7 cellular contexts compared by ENCODE assay signal in genomic region chr12:64781374-64782029, GRCh38. TPM values are rescaled to one million over a fixed set of nuclear protein-coding genes. Genes with fewer than 3 reads are reported as not detected.
DNase-seq lines count a peak whose midpoint lies in the region; ATAC-seq and TF ChIP-seq lines count a peak whose summit lies in the region.

No MANE protein-coding gene starts in this region.

- intact Hi-C loops in sciatic nerve (cut with DNase I) = no loop called here

- no peak for DNase-seq in activated naive CD8-positive, alpha-beta T cell treated with anti-CD3 and anti-CD28 coated beads, Interleukin-2, amount 10 ng/mL, durations not matched to agents 7 days and 5 days
- no peak for DNase-seq in left lobe of liver (ENCODE audit: low spot score)
- no peak for DNase-seq in thoracic aorta (ENCODE audit: low spot score)
- DNase-seq in sciatic nerve (ENCODE audit: low spot score) = no peak
- DNase-seq in dedifferentiated amniotic fluid mesenchymal stem cell (ENCODE audit: extremely low spot score) = no peak

- H3K27me3 ChIP-seq in HUES64 (ENCODE audit: insufficient read depth, low read length) (peaks cover 63% of the 10 kb centered on the region), thoracic aorta (replicated peaks; ENCODE audit: insufficient read depth) (no peaks in the 10 kb centered on the region)

- no peak for TF ChIP-seq CTCF in thoracic aorta (IDR thresholded peaks at IDR 0.05)

- H3K36me3 ChIP-seq in HUES64 (ENCODE audit: insufficient read depth, low read length) (no peaks in the 10 kb centered on the region), thoracic aorta (no peaks in the 10 kb centered on the region)

- H3K27me3 Mint-ChIP-seq in activated naive CD8-positive, alpha-beta T cell treated with anti-CD3 and anti-CD28 coated beads, Interleukin-2, amount 10 ng/mL, durations not matched to agents 7 days and 5 days = peaks cover 81% of the 10 kb centered on the region

- H3K9me3 ChIP-seq in HUES64 (ENCODE audit: insufficient read depth, low read depth, low read length) = no peaks in the 10 kb centered on the region
- no peaks in the 10 kb centered on the region for H3K9me3 ChIP-seq in thoracic aorta

- H3K4me1 ChIP-seq in HUES64 (ENCODE audit: insufficient read depth, low read length) (peaks cover 10% of the 10 kb centered on the region; the same call in 1 of the 2 replicates), thoracic aorta (ENCODE audit: control insufficient read depth in 1 of 2, low read depth in 2 of 2) (peaks cover 8 to 12% of the 10 kb centered on the region in 2 donors)

- peak overlapping the region; percentile 80 for H3K4me3 Mint-ChIP-seq in activated naive CD8-positive, alpha-beta T cell treated with anti-CD3 and anti-CD28 coated beads, Interleukin-2, amount 10 ng/mL, durations not matched to agents 7 days and 5 days

- H3K36me3 Mint-ChIP-seq in activated naive CD8-positive, alpha-beta T cell treated with anti-CD3 and anti-CD28 coated beads, Interleukin-2, amount 10 ng/mL, durations not matched to agents 7 days and 5 days = no peaks in the 10 kb centered on the region

- peaks cover 14% of the 10 kb centered on the region for H3K4me1 Mint-ChIP-seq in activated naive CD8-positive, alpha-beta T cell treated with anti-CD3 and anti-CD28 coated beads, Interleukin-2, amount 10 ng/mL, durations not matched to agents 7 days and 5 days

- H3K9me3 Mint-ChIP-seq in activated naive CD8-positive, alpha-beta T cell treated with anti-CD3 and anti-CD28 coated beads, Interleukin-2, amount 10 ng/mL, durations not matched to agents 7 days and 5 days = peaks cover 4% of the 10 kb centered on the region

- peak overlapping the region; percentile 40 for H3K9ac ChIP-seq in HUES64 (ENCODE audit: low read depth, low read length)

- WGBS in HUES64 = 16% methylated on average over 26 of the region's 26 CpGs

- H3K27ac ChIP-seq in HUES64 (ENCODE audit: low read depth, low read length) (no peak overlapping the region), thoracic aorta (no peak overlapping the region)

- H3K27ac Mint-ChIP-seq in activated naive CD8-positive, alpha-beta T cell treated with anti-CD3 and anti-CD28 coated beads, Interleukin-2, amount 10 ng/mL, durations not matched to agents 7 days and 5 days = no peak overlapping the region

- POLR2A ChIA-PET in activated naive CD8-positive, alpha-beta T cell treated with anti-CD3 and anti-CD28 coated beads, Interleukin-2, amount 10 ng/mL, durations not matched to agents 7 days and 5 days (lab: Charles Lee) = no interaction called here

- ATAC-seq in GM19023 (IDR thresholded peaks at IDR 0.05; ENCODE audit: unreplicated experiment) (peak; percentile 15), left lobe of liver (peak; percentile 53), thoracic aorta (ENCODE audit: insufficient number of reproducible peaks, low FRiP score, low read depth) (no peak), sciatic nerve (no peak)
- peak; percentile 43 for ATAC-seq in activated naive CD8-positive, alpha-beta T cell treated with anti-CD3 and anti-CD28 coated beads, Interleukin-2, amount 10 ng/mL, durations not matched to agents 7 days and 5 days (ENCODE audit: low read depth)

- H3K4me3 ChIP-seq in HUES64 (ENCODE audit: low read length) (peak overlapping the region; percentile 54), thoracic aorta (peak overlapping the region; percentile 81)

RNA-seq across cellular contexts. Expression of gene GNS, which starts 22.3 kb away (rescaled TPM):
- 20.8 TPM for polyA plus RNA-seq in HUES64 (2013, experiment 1 of 2)
- polyA plus RNA-seq in HUES64 (2013, experiment 2 of 2) = 24.7 TPM
- total RNA-seq in activated naive CD8-positive, alpha-beta T cell treated with anti-CD3 and anti-CD28 coated beads, Interleukin-2, amount 10 ng/mL, durations not matched to agents 7 days and 5 days = 10 to 100 TPM; 28.6 to 32.0 TPM
- total RNA-seq in left lobe of liver = 41.2 TPM
- 100 to 1,000 TPM; 107 to 125 TPM for total RNA-seq in thoracic aorta
- total RNA-seq in sciatic nerve = 82.8 TPM

RNA-seq across cellular contexts. Expression of gene TBC1D30, which starts 42.9 kb away (rescaled TPM):
- 0.80 TPM for polyA plus RNA-seq in HUES64 (2013, experiment 1 of 2)
- 1.3 TPM for polyA plus RNA-seq in HUES64 (2013, experiment 2 of 2)
- total RNA-seq in activated naive CD8-positive, alpha-beta T cell treated with anti-CD3 and anti-CD28 coated beads, Interleukin-2, amount 10 ng/mL, durations not matched to agents 7 days and 5 days = under 1 TPM; 0.17 to 0.23 TPM
- total RNA-seq in left lobe of liver (2.1 TPM), thoracic aorta (10 to 100 TPM in 1 of 2 donors, 1 to 10 TPM in 1; 7.6 to 19.0 TPM), sciatic nerve (6.2 TPM)

Comparison
In these comparisons a context has a peak if more than half of its experiments do, and no peak if none do; other contexts are left out.
1. ATAC-seq: peak in GM19023 (single experiment), activated naive CD8-positive, alpha-beta T cell treated with anti-CD3 and anti-CD28 coated beads, Interleukin-2, amount 10 ng/mL, durations not matched to agents 7 days and 5 days (single experiment) and left lobe of liver (single experiment); none in thoracic aorta (single experiment) and sciatic nerve (single experiment).